30 cellular contexts compared by ENCODE assay signal in the genomic region with DNA sequence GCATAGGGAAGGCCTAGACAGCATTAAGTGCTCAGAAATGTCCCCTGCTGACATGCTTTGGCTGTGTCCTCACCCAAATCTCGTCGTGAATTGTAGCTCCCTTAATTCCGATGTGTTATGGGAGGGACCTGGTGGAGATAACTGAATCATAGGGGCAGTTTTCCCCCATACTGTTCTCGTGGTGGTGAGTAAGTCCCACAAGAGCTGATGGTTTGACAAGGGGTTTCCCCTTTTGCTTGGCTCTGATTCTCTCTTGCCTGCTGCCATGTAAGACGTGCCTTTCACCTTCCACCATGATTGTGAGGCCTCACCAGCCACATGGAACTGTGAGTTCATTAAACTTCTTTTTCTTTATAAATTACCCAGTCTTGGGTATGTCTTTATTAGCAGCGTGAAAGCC.
"Had no signal": no experiment of that assay in that cellular context is flagged by ENCODE, and none has a peak within 500 bp of the region (broad histone marks: within the 10 kb centered on the region; RNA-seq: fewer than 3 reads in every experiment).

No MANE protein-coding gene starts in this region.

- H3K9me3 Mint-ChIP-seq: activated T-helper 2 cell treated with anti-CD3 and anti-CD28 coated beads, Interferon-gamma antibody, Interleukin-2, Interleukin-4, amounts not matched to agents 10 μg/mL and 5 μg/mL and 100 μg/mL, durations not matched to agents 14 hours and 24 hours and 36 hours; effector memory CD8-positive, alpha-beta T cell; mesothelial cell of epicardium; type B pancreatic cell had no signal

- H3K9ac ChIP-seq: SK-N-SH had no signal

- H3K36me3 Mint-ChIP-seq: activated naive CD8-positive, alpha-beta T cell had no signal

- H3K36me3 ChIP-seq: pancreas, prostate gland had no signal

- FAIRE-seq: astrocyte, pancreas, TTC549 had no signal

- H3K4me1 Mint-ChIP-seq: mesothelial cell of epicardium had no signal

- H3K27ac Mint-ChIP-seq: activated naive CD8-positive, alpha-beta T cell; activated T-cell treated with anti-CD3 and anti-CD28 coated beads, Interleukin-2, amount 50 U/mL, for 24 hours; activated T-helper 2 cell treated with anti-CD3 and anti-CD28 coated beads, Interferon-gamma antibody, Interleukin-2, Interleukin-4, amounts not matched to agents 10 μg/mL and 5 μg/mL and 100 μg/mL, durations not matched to agents 14 hours and 24 hours and 36 hours; effector memory CD8-positive, alpha-beta T cell; mesothelial cell of epicardium; T-helper 1 cell treated with Interleukin-12 subunit alpha and Interleukin-12 subunit beta and Interleukin-4 antibody, amounts not matched to agents 30 μg/mL and 1 μg/mL, for 36 hours; type B pancreatic cell had no signal

- ATAC-seq: effector memory CD8-positive, alpha-beta T cell; gastrocnemius medialis; left cardiac atrium; pancreas had no signal

- DNase-seq: activated CD4-positive, alpha-beta T cell treated with anti-CD3 and anti-CD28 coated beads, Interleukin-2, amount 50 U/mL, for 4 hours; activated CD8-positive, alpha-beta memory T cell treated with anti-CD3 and anti-CD28 coated beads, Interleukin-2, amount 50 U/mL, for 4 hours; activated T-cell treated with anti-CD3 and anti-CD28 coated beads, Interleukin-2, amount 50 U/mL, for 24 hours; brain microvascular endothelial cell; cortex of kidney; effector memory CD8-positive, alpha-beta T cell; erythroblast; gastrocnemius medialis; glutamatergic neuron; left cardiac atrium; naive B cell; nucleus accumbens; pancreas; retina; SK-N-SH; stimulated activated CD4-positive, alpha-beta T cell treated with anti-CD3 and anti-CD28 coated beads, Interleukin-2, amount 100 ng/mL, for 48 hours; stimulated activated naive CD4-positive, alpha-beta T cell treated with Interleukin-2 at 50 U/mL for 16 hours; SW 1271; T-helper 9 cell; WERI-Rb-1 had no signal

- H3K27me3 Mint-ChIP-seq: activated naive CD8-positive, alpha-beta T cell; naive B cell; type B pancreatic cell had no signal

- H3K27me3 ChIP-seq: brain microvascular endothelial cell, gastrocnemius medialis, pancreas, vagina had no signal

- H3K4me3 ChIP-seq: gastrocnemius medialis, pancreas, prostate gland, thoracic aorta, vagina had no signal

- H3K4me1 ChIP-seq: gastrocnemius medialis, pancreas, prostate gland, vagina had no signal

- H3K9me3 ChIP-seq: gastrocnemius medialis, pancreas, prostate gland, SK-N-SH, thoracic aorta, vagina had no signal

- H3K4me3 Mint-ChIP-seq: activated naive CD8-positive, alpha-beta T cell; activated T-cell treated with anti-CD3 and anti-CD28 coated beads, Interleukin-2, amount 50 U/mL, for 24 hours; effector memory CD8-positive, alpha-beta T cell; mesothelial cell of epicardium; T-helper 1 cell treated with Interleukin-12 subunit alpha and Interleukin-12 subunit beta and Interleukin-4 antibody, amounts not matched to agents 30 μg/mL and 1 μg/mL, for 36 hours; type B pancreatic cell had no signal

- H3K27ac ChIP-seq: brain microvascular endothelial cell, gastrocnemius medialis, pancreas, prostate gland, thoracic aorta, vagina, WERI-Rb-1 had no signal

- H3K4me2 ChIP-seq: SK-N-SH had no signal
